In genomic region chr16:86002178-86002577, GRCh38 we compare ENCODE assay signal across 17 cellular contexts.
DNase-seq lines count a peak whose midpoint lies in the region; ATAC-seq, FAIRE-seq and TF ChIP-seq lines count a peak whose summit lies in the region.
"Had no signal": no experiment of that assay in that cellular context is flagged by ENCODE, and none has a peak within 500 bp of the region (broad histone marks: within the 10 kb centered on the region; RNA-seq: fewer than 3 reads in every experiment).

No MANE protein-coding gene starts in this region.

- H3K79me1 ChIP-seq in neuronal stem cell (ENCODE audit: low read depth, low read length): no peaks in the 10 kb centered on the region

- BruUV-seq in GM12878 (replicated peaks; lab: Mats Ljungman, UMichigan): no TSS peak

- no peak overlapping the region for H3K4ac ChIP-seq in neuronal stem cell (ENCODE audit: low read length)

- H3K27ac ChIP-seq in GM12878 (ENCODE audit: control insufficient read depth, insufficient read depth) (peak overlapping the region; percentile 81), neuronal stem cell (replicated peaks; ENCODE audit: low read length) (no peak overlapping the region)

- no peak overlapping the region for H3K27ac Mint-ChIP-seq in activated naive CD4-positive, alpha-beta T cell treated with anti-CD3 and anti-CD28 coated beads for 36 hours
- H3K27ac Mint-ChIP-seq: activated T-helper 2 cell treated with anti-CD3 and anti-CD28 coated beads, Interferon-gamma antibody, Interleukin-2, Interleukin-4, amounts not matched to agents 10 μg/mL and 5 μg/mL and 100 μg/mL, durations not matched to agents 14 hours and 24 hours and 36 hours; H9; stimulated activated naive CD8-positive, alpha-beta T cell treated with anti-CD3 and anti-CD28 coated beads, Interleukin-15, Interleukin-2, amounts not matched to agents 100 ng/mL and 50 ng/mL, for 24 hours had no signal

- H3K14ac ChIP-seq in neuronal stem cell (ENCODE audit: low read length): no peak overlapping the region

- POLR2A ChIA-PET in GM12878 (lab: Charles Lee): interaction anchor here (0.7 to 2.5 kb wide), 3 partner anchors 10 to 15 kb away, joined by 3 to 12 read pairs (median 11); no protein-coding TSS in a partner anchor

- ATAC-seq in GM21423 (IDR thresholded peaks at IDR 0.05; ENCODE audit: unreplicated experiment): peak; percentile 62
- ATAC-seq in HG03045 (IDR thresholded peaks at IDR 0.05; ENCODE audit: unreplicated experiment): peak; percentile 70
- ATAC-seq in GM12878: peak; percentile 85

- CTCF ChIA-PET in GM12878 (lab: Yijun Ruan, JAX): interaction anchor here (0.8 to 2.6 kb wide), 8 partner anchors 7 to 183 kb away, joined by 3 to 16 read pairs (median 4); no protein-coding TSS in a partner anchor
- CTCF ChIA-PET in activated naive CD4-positive, alpha-beta T cell treated with anti-CD3 and anti-CD28 coated beads for 36 hours (lab: Charles Lee): interaction anchor here (0.6 to 2.4 kb wide), 4 partner anchors 13 to 1498 kb away, joined by 3 to 8 read pairs (median 3); no protein-coding TSS in a partner anchor

- H3K9me3 Mint-ChIP-seq in activated naive CD4-positive, alpha-beta T cell treated with anti-CD3 and anti-CD28 coated beads for 36 hours: no peaks in the 10 kb centered on the region
- H3K9me3 Mint-ChIP-seq: activated T-helper 2 cell treated with anti-CD3 and anti-CD28 coated beads, Interferon-gamma antibody, Interleukin-2, Interleukin-4, amounts not matched to agents 10 μg/mL and 5 μg/mL and 100 μg/mL, durations not matched to agents 14 hours and 24 hours and 36 hours; stimulated activated naive CD8-positive, alpha-beta T cell treated with anti-CD3 and anti-CD28 coated beads, Interleukin-15, Interleukin-2, amounts not matched to agents 100 ng/mL and 50 ng/mL, for 24 hours had no signal

- H3K9ac ChIP-seq in GM12878 (ENCODE audit: control insufficient read depth, insufficient read depth, low read length) (peak overlapping the region; percentile 45), neuronal stem cell (ENCODE audit: low read depth, low read length, poor library complexity) (no peak overlapping the region)

- TF ChIP-seq RAD21 in GM12878 (IDR thresholded peaks at IDR 0.05; ENCODE audit: insufficient read depth, low read depth, low read length): 0 out of 2 replicates have a peak, but pooled peaks have one; percentile 2

- in situ Hi-C loops in GM12878 (cut with MboI): loop anchor here (10.0 kb wide), 1 partner anchor 447 kb away; no protein-coding TSS in a partner anchor

- H4K20me1 ChIP-seq in GM12878 (ENCODE audit: control insufficient read depth, insufficient read depth): no peaks in the 10 kb centered on the region

- TF ChIP-seq POLR2A in GM12878 (IDR thresholded peaks at IDR 0.05; ENCODE audit: low read depth, low read length): peak; percentile 59

- H3K27me3 ChIP-seq in GM12878 (replicated peaks in 1 of 2; ENCODE audit: control insufficient read depth in 2 of 2, insufficient read depth in 2 of 2, low read length in 1 of 2): no peaks in the 10 kb centered on the region
- H3K27me3 ChIP-seq in neuronal stem cell (ENCODE audit: control insufficient read depth in 3 of 3, insufficient read depth in 3 of 3, low read depth in 1 of 3, low read length in 3 of 3): peaks cover 0 to 6% (median 0%) of the 10 kb centered on the region in 3 experiments

- no peak overlapping the region for H3K23ac ChIP-seq in neuronal stem cell (ENCODE audit: low read depth, low read length, poor library complexity)

- 4% methylated on average over 3 of the region's 3 CpGs for WGBS in GM12878 (ENCODE audit: insufficient coverage, insufficient replicate concordance, low lambda C conversion rate, missing lambda C conversion rate)
- no CpG with 5 or more reads among the region's 3 CpGs for WGBS in neuronal stem cell (ENCODE audit: extremely low coverage in 2 of 2, insufficient read length in 2 of 2, insufficient replicate concordance in 1 of 2), 2 donors

- H3K4me2 ChIP-seq in GM12878 (ENCODE audit: control insufficient read depth, insufficient read depth) (peak overlapping the region; percentile 70), neuronal stem cell (ENCODE audit: insufficient read depth, low read length, poor library complexity, severe bottlenecking) (no peak overlapping the region)

- H2BK120ac ChIP-seq in neuronal stem cell (ENCODE audit: low read depth, low read length): no peak overlapping the region

- RAD21 ChIA-PET in GM12878 (lab: Charles Lee; ENCODE audit: unreplicated experiment): interaction anchor here (0.8 to 2.5 kb wide), 7 partner anchors 11 to 183 kb away, joined by 3 to 16 read pairs (median 4); partner anchors contain the start of gene IRF8

- TF ChIP-seq EP300 in GM12878 (IDR thresholded peaks at IDR 0.05; ENCODE audit: borderline replicate concordance in 1 of 2, control insufficient read depth in 1 of 2, low read depth in 2 of 2, low read length in 2 of 2): no peak

- H3K36me3 Mint-ChIP-seq in activated naive CD4-positive, alpha-beta T cell treated with anti-CD3 and anti-CD28 coated beads for 36 hours (ENCODE audit: low read depth): no peaks in the 10 kb centered on the region

- no peak overlapping the region for H2BK5ac ChIP-seq in neuronal stem cell (ENCODE audit: low read length)

- SMC1A ChIA-PET in GM12878 (lab: Charles Lee; ENCODE audit: uncharacterized antibody, unreplicated experiment): interaction anchor here (1.0 to 18.6 kb wide), 7 partner anchors 9 to 181 kb away, joined by 3 to 338 read pairs (median 7); partner anchors contain the start of gene IRF8

- no peak for TF ChIP-seq CTCF in GM12878 (IDR thresholded peaks at IDR 0.05 in 2 of 3, conservative IDR thresholded peaks at IDR 0.05 in 1 of 3; ENCODE audit: control insufficient read depth in 2 of 3, extremely low read depth in 1 of 3, insufficient read depth in 1 of 3, low read depth in 3 of 3, low read length in 3 of 3)

- no peak for DNase-seq in GM18507 (ENCODE audit: extremely low spot score, insufficient read length, low read depth)
- peak; percentile 76 for DNase-seq in GM12878 (ENCODE audit: low read depth, low spot score)
- no peak for DNase-seq in neuronal stem cell (ENCODE audit: low spot score)
- DNase-seq in activated naive CD4-positive, alpha-beta T cell treated with anti-CD3 and anti-CD28 coated beads for 36 hours: no peak
- no peak for DNase-seq in NCI-H446 (lab: John Stamatoyannopoulos, UW)
- no peak for DNase-seq in NCI-H1436 (lab: John Stamatoyannopoulos, UW)
- DNase-seq: activated CD4-positive, alpha-beta T cell treated with anti-CD3 and anti-CD28 coated beads, Interleukin-2, amount 50 U/mL, for 1 hour; DMS79; foreskin fibroblast; H9; NCI-H2107; stimulated activated CD4-positive, alpha-beta T cell treated with anti-CD3 and anti-CD28 coated beads, Interleukin-4, amount 100 ng/mL, for 24 hours had no signal

- H3K4me3 ChIP-seq in GM12878 (no peak overlapping the region), neuronal stem cell (ENCODE audit: low read length in 2 of 2) (no peak overlapping the region)

- no peak overlapping the region for H2AK5ac ChIP-seq in neuronal stem cell (ENCODE audit: low read depth, low read length)

- no peak overlapping the region for H4K91ac ChIP-seq in neuronal stem cell (ENCODE audit: low read depth, low read length, poor library complexity)

- H3K4me1 ChIP-seq in GM12878 (ENCODE audit: control insufficient read depth, insufficient read depth, low read length) (peaks cover 49% of the 10 kb centered on the region), neuronal stem cell (ENCODE audit: control insufficient read depth in 2 of 2, insufficient read depth in 1 of 2, low read depth in 1 of 2, low read length in 2 of 2) (no peaks in the 10 kb centered on the region)

- peaks cover 36% of the 10 kb centered on the region for H3K4me1 Mint-ChIP-seq in activated naive CD4-positive, alpha-beta T cell treated with anti-CD3 and anti-CD28 coated beads for 36 hours (ENCODE audit: low read depth)
- H3K4me1 Mint-ChIP-seq: H9 had no signal

- H3K36me3 ChIP-seq in GM12878 (ENCODE audit: control insufficient read depth in 2 of 2, insufficient read depth in 2 of 2, low read length in 1 of 2) (no peaks in the 10 kb centered on the region), neuronal stem cell (replicated peaks in 1 of 2; ENCODE audit: control insufficient read depth in 2 of 2, insufficient read depth in 2 of 2, low read length in 2 of 2) (no peaks in the 10 kb centered on the region)

- H2AFZ ChIP-seq in GM12878 (ENCODE audit: control insufficient read depth, low read depth, low read length) (peak overlapping the region; percentile 49; the same call in 1 of the 2 replicates), neuronal stem cell (ENCODE audit: low read length) (no peak overlapping the region)

- no peak overlapping the region for H3K4me3 Mint-ChIP-seq in activated naive CD4-positive, alpha-beta T cell treated with anti-CD3 and anti-CD28 coated beads for 36 hours
- H3K4me3 Mint-ChIP-seq: H9; stimulated activated naive CD8-positive, alpha-beta T cell treated with anti-CD3 and anti-CD28 coated beads, Interleukin-15, Interleukin-2, amounts not matched to agents 100 ng/mL and 50 ng/mL, for 24 hours had no signal

- H2BK15ac ChIP-seq in neuronal stem cell (ENCODE audit: low read length): no peak overlapping the region

- no peak overlapping the region for H3K18ac ChIP-seq in neuronal stem cell (ENCODE audit: low read length)

- no peaks in the 10 kb centered on the region for H3K79me2 ChIP-seq in GM12878 (ENCODE audit: control insufficient read depth, insufficient read depth, low read length)

- intact Hi-C loops in GM12878 (cut with micrococcal nuclease; ENCODE audit: unreplicated experiment): no loop called here
- intact Hi-C loops in activated naive CD4-positive, alpha-beta T cell treated with anti-CD3 and anti-CD28 coated beads for 36 hours (cut with micrococcal nuclease): no loop called here

- no peak overlapping the region for H2BK12ac ChIP-seq in neuronal stem cell (ENCODE audit: low read length)

- no peaks in the 10 kb centered on the region for H3K27me3 Mint-ChIP-seq in activated naive CD4-positive, alpha-beta T cell treated with anti-CD3 and anti-CD28 coated beads for 36 hours (ENCODE audit: low read depth)
- H3K27me3 Mint-ChIP-seq: stimulated activated naive CD8-positive, alpha-beta T cell treated with anti-CD3 and anti-CD28 coated beads, Interleukin-15, Interleukin-2, amounts not matched to agents 100 ng/mL and 50 ng/mL, for 24 hours had no signal

- no peak overlapping the region for H4K8ac ChIP-seq in neuronal stem cell (ENCODE audit: low read depth, low read length)

- FAIRE-seq in GM18507 (lab: Jason Lieb, UNC): peak; percentile 95
- peak; percentile 87 for FAIRE-seq in GM12878 (lab: Jason Lieb, UNC)
- FAIRE-seq: astrocyte had no signal

- H3K9me3 ChIP-seq in GM12878 (replicated peaks; ENCODE audit: control insufficient read depth, insufficient read depth, low read length) (peaks cover 5% of the 10 kb centered on the region; the same call in 2 of the 3 replicates), neuronal stem cell (replicated peaks in 1 of 2; ENCODE audit: control insufficient read depth in 2 of 2, insufficient read depth in 1 of 2, low read depth in 1 of 2, low read length in 2 of 2) (no peaks in the 10 kb centered on the region)

TF ChIP-seq in GM12878, 131 proteins besides CTCF, POLR2A, EP300 and RAD21 (continues in another document):
- TF ChIP-seq NFXL1 (IDR thresholded peaks at IDR 0.05; ENCODE audit: borderline replicate concordance): no peak
- TF ChIP-seq CHD2 (IDR thresholded peaks at IDR 0.05; ENCODE audit: borderline replicate concordance, low read depth, low read length): no peak
